1 cellular context compared by ENCODE assay signal in genomic region chr7:44963526-44964290, GRCh38.
TF ChIP-seq lines count a peak whose summit lies in the region.

No MANE protein-coding gene starts in this region.

TF ChIP-seq in H1, 55 proteins besides CTCF, POLR2A, EP300 and RAD21:
- TF ChIP-seq ATF3 (IDR thresholded peaks at IDR 0.05; ENCODE audit: insufficient read depth, low read depth, low read length): no peak
- no peak for TF ChIP-seq MAFK (IDR thresholded peaks at IDR 0.05; ENCODE audit: low read depth, low read length)
- TF ChIP-seq CHD1 (IDR thresholded peaks at IDR 0.05; ENCODE audit: low read depth, low read length): no peak
- no peak for TF ChIP-seq ZNF274 (IDR thresholded peaks at IDR 0.05; ENCODE audit: borderline replicate concordance, extremely low read depth, low read length)
- TF ChIP-seq JUND (IDR thresholded peaks at IDR 0.05; ENCODE audit: low read length): no peak
- TF ChIP-seq, protein P1, sequence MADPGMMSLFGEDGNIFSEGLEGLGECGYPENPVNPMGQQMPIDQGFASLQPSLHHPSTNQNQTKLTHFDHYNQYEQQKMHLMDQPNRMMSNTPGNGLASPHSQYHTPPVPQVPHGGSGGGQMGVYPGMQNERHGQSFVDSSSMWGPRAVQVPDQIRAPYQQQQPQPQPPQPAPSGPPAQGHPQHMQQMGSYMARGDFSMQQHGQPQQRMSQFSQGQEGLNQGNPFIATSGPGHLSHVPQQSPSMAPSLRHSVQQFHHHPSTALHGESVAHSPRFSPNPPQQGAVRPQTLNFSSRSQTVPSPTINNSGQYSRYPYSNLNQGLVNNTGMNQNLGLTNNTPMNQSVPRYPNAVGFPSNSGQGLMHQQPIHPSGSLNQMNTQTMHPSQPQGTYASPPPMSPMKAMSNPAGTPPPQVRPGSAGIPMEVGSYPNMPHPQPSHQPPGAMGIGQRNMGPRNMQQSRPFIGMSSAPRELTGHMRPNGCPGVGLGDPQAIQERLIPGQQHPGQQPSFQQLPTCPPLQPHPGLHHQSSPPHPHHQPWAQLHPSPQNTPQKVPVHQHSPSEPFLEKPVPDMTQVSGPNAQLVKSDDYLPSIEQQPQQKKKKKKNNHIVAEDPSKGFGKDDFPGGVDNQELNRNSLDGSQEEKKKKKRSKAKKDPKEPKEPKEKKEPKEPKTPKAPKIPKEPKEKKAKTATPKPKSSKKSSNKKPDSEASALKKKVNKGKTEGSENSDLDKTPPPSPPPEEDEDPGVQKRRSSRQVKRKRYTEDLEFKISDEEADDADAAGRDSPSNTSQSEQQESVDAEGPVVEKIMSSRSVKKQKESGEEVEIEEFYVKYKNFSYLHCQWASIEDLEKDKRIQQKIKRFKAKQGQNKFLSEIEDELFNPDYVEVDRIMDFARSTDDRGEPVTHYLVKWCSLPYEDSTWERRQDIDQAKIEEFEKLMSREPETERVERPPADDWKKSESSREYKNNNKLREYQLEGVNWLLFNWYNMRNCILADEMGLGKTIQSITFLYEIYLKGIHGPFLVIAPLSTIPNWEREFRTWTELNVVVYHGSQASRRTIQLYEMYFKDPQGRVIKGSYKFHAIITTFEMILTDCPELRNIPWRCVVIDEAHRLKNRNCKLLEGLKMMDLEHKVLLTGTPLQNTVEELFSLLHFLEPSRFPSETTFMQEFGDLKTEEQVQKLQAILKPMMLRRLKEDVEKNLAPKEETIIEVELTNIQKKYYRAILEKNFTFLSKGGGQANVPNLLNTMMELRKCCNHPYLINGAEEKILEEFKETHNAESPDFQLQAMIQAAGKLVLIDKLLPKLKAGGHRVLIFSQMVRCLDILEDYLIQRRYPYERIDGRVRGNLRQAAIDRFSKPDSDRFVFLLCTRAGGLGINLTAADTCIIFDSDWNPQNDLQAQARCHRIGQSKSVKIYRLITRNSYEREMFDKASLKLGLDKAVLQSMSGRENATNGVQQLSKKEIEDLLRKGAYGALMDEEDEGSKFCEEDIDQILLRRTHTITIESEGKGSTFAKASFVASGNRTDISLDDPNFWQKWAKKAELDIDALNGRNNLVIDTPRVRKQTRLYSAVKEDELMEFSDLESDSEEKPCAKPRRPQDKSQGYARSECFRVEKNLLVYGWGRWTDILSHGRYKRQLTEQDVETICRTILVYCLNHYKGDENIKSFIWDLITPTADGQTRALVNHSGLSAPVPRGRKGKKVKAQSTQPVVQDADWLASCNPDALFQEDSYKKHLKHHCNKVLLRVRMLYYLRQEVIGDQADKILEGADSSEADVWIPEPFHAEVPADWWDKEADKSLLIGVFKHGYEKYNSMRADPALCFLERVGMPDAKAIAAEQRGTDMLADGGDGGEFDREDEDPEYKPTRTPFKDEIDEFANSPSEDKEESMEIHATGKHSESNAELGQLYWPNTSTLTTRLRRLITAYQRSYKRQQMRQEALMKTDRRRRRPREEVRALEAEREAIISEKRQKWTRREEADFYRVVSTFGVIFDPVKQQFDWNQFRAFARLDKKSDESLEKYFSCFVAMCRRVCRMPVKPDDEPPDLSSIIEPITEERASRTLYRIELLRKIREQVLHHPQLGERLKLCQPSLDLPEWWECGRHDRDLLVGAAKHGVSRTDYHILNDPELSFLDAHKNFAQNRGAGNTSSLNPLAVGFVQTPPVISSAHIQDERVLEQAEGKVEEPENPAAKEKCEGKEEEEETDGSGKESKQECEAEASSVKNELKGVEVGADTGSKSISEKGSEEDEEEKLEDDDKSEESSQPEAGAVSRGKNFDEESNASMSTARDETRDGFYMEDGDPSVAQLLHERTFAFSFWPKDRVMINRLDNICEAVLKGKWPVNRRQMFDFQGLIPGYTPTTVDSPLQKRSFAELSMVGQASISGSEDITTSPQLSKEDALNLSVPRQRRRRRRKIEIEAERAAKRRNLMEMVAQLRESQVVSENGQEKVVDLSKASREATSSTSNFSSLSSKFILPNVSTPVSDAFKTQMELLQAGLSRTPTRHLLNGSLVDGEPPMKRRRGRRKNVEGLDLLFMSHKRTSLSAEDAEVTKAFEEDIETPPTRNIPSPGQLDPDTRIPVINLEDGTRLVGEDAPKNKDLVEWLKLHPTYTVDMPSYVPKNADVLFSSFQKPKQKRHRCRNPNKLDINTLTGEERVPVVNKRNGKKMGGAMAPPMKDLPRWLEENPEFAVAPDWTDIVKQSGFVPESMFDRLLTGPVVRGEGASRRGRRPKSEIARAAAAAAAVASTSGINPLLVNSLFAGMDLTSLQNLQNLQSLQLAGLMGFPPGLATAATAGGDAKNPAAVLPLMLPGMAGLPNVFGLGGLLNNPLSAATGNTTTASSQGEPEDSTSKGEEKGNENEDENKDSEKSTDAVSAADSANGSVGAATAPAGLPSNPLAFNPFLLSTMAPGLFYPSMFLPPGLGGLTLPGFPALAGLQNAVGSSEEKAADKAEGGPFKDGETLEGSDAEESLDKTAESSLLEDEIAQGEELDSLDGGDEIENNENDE (IDR thresholded peaks at IDR 0.05; ENCODE audit: insufficient replicate concordance, low read length): no peak
- TF ChIP-seq ASH2L (IDR thresholded peaks at IDR 0.05; ENCODE audit: low read length): no peak
- no peak for TF ChIP-seq HDAC6 (IDR thresholded peaks at IDR 0.05; ENCODE audit: low read depth, low read length)
- TF ChIP-seq YY1 (IDR thresholded peaks at IDR 0.05; ENCODE audit: low read depth, low read length): no peak
- TF ChIP-seq CBX8 (IDR thresholded peaks at IDR 0.05; ENCODE audit: borderline replicate concordance, low read depth, low read length): no peak
- no peak for TF ChIP-seq SUZ12 (IDR thresholded peaks at IDR 0.05; ENCODE audit: low read length)
